Comparison of ENCODE assay signal across 24 cellular contexts in genomic region chr4:6368601-6369000, GRCh38.
"Had no signal": no experiment of that assay in that cellular context is flagged by ENCODE, and none has a peak within 500 bp of the region (broad histone marks: within the 10 kb centered on the region; RNA-seq: fewer than 3 reads in every experiment).

No MANE protein-coding gene starts in this region.

- H3K9me3 Mint-ChIP-seq: activated B cell treated with CpG ODN at 0.5 μM for 24 hours; activated naive CD4-positive, alpha-beta T cell treated with anti-CD3 and anti-CD28 coated beads for 36 hours; effector memory CD8-positive, alpha-beta T cell; memory B cell; natural killer cell treated with Interleukin-12 subunit alpha and Interleukin-12 subunit beta and Interleukin-15 and Interleukin-18, amount 100 ng/mL, for 72 hours; stimulated activated naive CD8-positive, alpha-beta T cell treated with anti-CD3 and anti-CD28 coated beads, Interleukin-15, amount 100 ng/mL, for 72 hours had no signal

- H3K4me1 ChIP-seq: colonic mucosa, esophagus squamous epithelium, gastrocnemius medialis, parathyroid adenoma, right lobe of liver, testis, uterus had no signal

- H3K27me3 ChIP-seq: brain microvascular endothelial cell, colonic mucosa, dorsolateral prefrontal cortex, right lobe of liver, testis, uterus had no signal

- DNase-seq: activated B cell treated with CpG ODN at 0.5 μM for 24 hours; activated CD4-positive, alpha-beta T cell treated with anti-CD3 and anti-CD28 coated beads for 36 hours; activated CD4-positive, alpha-beta T cell treated with anti-CD3 and anti-CD28 coated beads, Interleukin-2, amount 50 U/mL, for 48 hours; activated effector memory CD4-positive, alpha-beta T cell treated with Interleukin-2 at 50 U/mL for 16 hours; activated naive CD4-positive, alpha-beta T cell treated with anti-CD3 and anti-CD28 coated beads for 36 hours; activated T-cell treated with anti-CD3 and anti-CD28 coated beads, Interleukin-2, amount 50 U/mL, for 72 hours; anterior cingulate cortex; brain microvascular endothelial cell; colonic mucosa; dorsolateral prefrontal cortex; effector memory CD8-positive, alpha-beta T cell; esophagus squamous epithelium; gastrocnemius medialis; hippocampal formation; stimulated activated CD4-positive, alpha-beta T cell treated with anti-CD3 and anti-CD28 coated beads, Interleukin-1b, Interleukin-23, amount 100 ng/mL, for 48 hours; stimulated activated naive CD8-positive, alpha-beta T cell treated with anti-CD3 and anti-CD28 coated beads, Interleukin-15, amount 100 ng/mL, for 72 hours; testis; trophoblast cell; uterus had no signal

- H2AFZ ChIP-seq: parathyroid adenoma had no signal

- H3K27ac ChIP-seq: brain microvascular endothelial cell, colonic mucosa, esophagus squamous epithelium, gastrocnemius medialis, parathyroid adenoma, right lobe of liver, skin epidermis, testis, uterus had no signal

- ATAC-seq: activated CD4-positive, alpha-beta T cell treated with anti-CD3 and anti-CD28 coated beads for 36 hours; activated T-cell treated with anti-CD3 and anti-CD28 coated beads, Interleukin-2, amount 50 U/mL, for 72 hours; effector memory CD8-positive, alpha-beta T cell; gastrocnemius medialis; natural killer cell treated with Interleukin-12 subunit alpha and Interleukin-12 subunit beta and Interleukin-15 and Interleukin-18, amount 100 ng/mL, for 72 hours; right lobe of liver; stimulated activated naive CD8-positive, alpha-beta T cell treated with anti-CD3 and anti-CD28 coated beads, Interleukin-15, amount 100 ng/mL, for 72 hours had no signal

- H3K9ac ChIP-seq: parathyroid adenoma had no signal

- H3K79me2 ChIP-seq: parathyroid adenoma had no signal

- H3K4me1 Mint-ChIP-seq: activated B cell treated with CpG ODN at 0.5 μM for 24 hours; activated CD4-positive, alpha-beta T cell treated with anti-CD3 and anti-CD28 coated beads for 36 hours; memory B cell; stimulated activated naive CD8-positive, alpha-beta T cell treated with anti-CD3 and anti-CD28 coated beads, Interleukin-15, amount 100 ng/mL, for 72 hours had no signal

- H3K27me3 Mint-ChIP-seq: activated CD4-positive, alpha-beta T cell treated with anti-CD3 and anti-CD28 coated beads for 36 hours had no signal

- H3K36me3 Mint-ChIP-seq: memory B cell; natural killer cell treated with Interleukin-12 subunit alpha and Interleukin-12 subunit beta and Interleukin-15 and Interleukin-18, amount 100 ng/mL, for 72 hours had no signal

- H3K9me3 ChIP-seq: colonic mucosa, esophagus squamous epithelium, gastrocnemius medialis, right lobe of liver, testis, uterus had no signal

- H3K27ac Mint-ChIP-seq: activated B cell treated with CpG ODN at 0.5 μM for 24 hours; activated CD4-positive, alpha-beta T cell treated with anti-CD3 and anti-CD28 coated beads for 36 hours; activated naive CD4-positive, alpha-beta T cell treated with anti-CD3 and anti-CD28 coated beads for 36 hours; activated T-cell treated with anti-CD3 and anti-CD28 coated beads, Interleukin-2, amount 50 U/mL, for 72 hours; effector memory CD8-positive, alpha-beta T cell; memory B cell; natural killer cell treated with Interleukin-12 subunit alpha and Interleukin-12 subunit beta and Interleukin-15 and Interleukin-18, amount 100 ng/mL, for 72 hours had no signal

- H3K36me3 ChIP-seq: brain microvascular endothelial cell, colonic mucosa, gastrocnemius medialis, right lobe of liver, uterus had no signal

- H3K4me3 ChIP-seq: colonic mucosa, dorsolateral prefrontal cortex, esophagus squamous epithelium, gastrocnemius medialis, right lobe of liver, skin epidermis, testis, uterus had no signal

- H3K4me3 Mint-ChIP-seq: activated B cell treated with CpG ODN at 0.5 μM for 24 hours; activated CD4-positive, alpha-beta T cell treated with anti-CD3 and anti-CD28 coated beads for 36 hours; activated naive CD4-positive, alpha-beta T cell treated with anti-CD3 and anti-CD28 coated beads for 36 hours; activated T-cell treated with anti-CD3 and anti-CD28 coated beads, Interleukin-2, amount 50 U/mL, for 72 hours; effector memory CD8-positive, alpha-beta T cell; memory B cell; natural killer cell treated with Interleukin-12 subunit alpha and Interleukin-12 subunit beta and Interleukin-15 and Interleukin-18, amount 100 ng/mL, for 72 hours; stimulated activated naive CD8-positive, alpha-beta T cell treated with anti-CD3 and anti-CD28 coated beads, Interleukin-15, amount 100 ng/mL, for 72 hours had no signal
